8 cellular contexts compared by ENCODE assay signal in the genomic region with DNA sequence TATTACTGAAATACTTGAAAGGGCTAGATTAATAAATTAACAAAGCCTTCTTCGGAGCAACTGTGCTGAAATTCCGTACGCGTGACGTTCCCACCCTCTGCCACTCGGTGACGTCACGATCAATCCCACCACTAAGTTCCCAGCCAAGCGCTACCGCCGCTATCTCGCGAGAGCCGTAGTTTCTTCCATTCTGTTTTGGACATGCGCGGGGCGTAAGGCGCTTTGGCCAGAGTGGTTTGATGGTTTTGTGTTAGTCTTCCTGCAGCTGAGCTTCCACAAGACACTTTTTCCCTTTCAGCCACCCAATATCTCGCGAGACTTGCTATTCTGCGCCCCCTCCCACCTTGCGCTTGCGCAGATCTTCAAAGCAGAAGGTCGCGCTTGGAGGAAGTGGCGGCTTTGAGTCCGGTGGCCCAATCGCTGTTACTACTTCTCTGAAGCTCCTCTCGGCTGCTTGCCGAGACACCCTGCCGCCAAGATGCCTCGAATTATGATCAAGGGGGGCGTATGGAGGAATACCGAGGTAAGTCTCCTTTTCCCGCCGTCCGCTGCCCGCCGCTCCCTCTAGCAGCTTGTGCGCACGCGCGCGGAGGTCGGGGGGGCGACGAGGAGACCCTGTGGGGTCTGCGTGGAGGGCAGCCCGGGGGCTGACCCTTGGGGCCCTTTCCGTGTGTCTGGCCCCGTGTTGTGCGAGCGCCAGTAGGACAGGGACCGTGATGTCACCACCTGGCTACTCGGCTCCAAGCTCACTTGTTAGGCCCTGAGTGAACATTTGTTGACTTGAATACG. TPM values are rescaled to one million over a fixed set of nuclear protein-coding genes. Genes with fewer than 3 reads are reported as not detected.
DNase-seq lines count a peak whose midpoint lies in the region; ATAC-seq, FAIRE-seq and TF ChIP-seq lines count a peak whose summit lies in the region.

Gene CDC5L, plus strand, starts transcription at position 361 of the 789 bp plus-strand sequence. Its CDS starts 118 bp downstream, at position 479.

- H3K4me3 ChIP-seq in AG10803 (ENCODE audit: low read length) (peak within 1 kb of the TSS; percentile 91), keratinocyte (ENCODE audit: control insufficient read depth in 2 of 3, extremely low read depth in 1 of 3, insufficient read depth in 2 of 3, low read depth in 1 of 3, low read length in 3 of 3) (peak within 1 kb of the TSS; percentile 57 to 95 (median 92))

- peak within 1 kb of the TSS; percentile 99 for H3K4me2 ChIP-seq in keratinocyte (ENCODE audit: control insufficient read depth, extremely low read depth, insufficient read depth, low read depth, low read length)

- no peaks in the 10 kb centered on the region for H3K9me3 ChIP-seq in keratinocyte (ENCODE audit: control insufficient read depth, low read depth, low read length)

- DNase-seq in AG10803 (ENCODE audit: low read depth) (peak; percentile 99), NCI-H510A (lab: John Stamatoyannopoulos, UW) (peak; percentile 98), cerebellum (ENCODE audit: low spot score) (peak; percentile 96), keratinocyte (ENCODE audit: low read depth, low spot score) (peak; percentile 98)
- peak; percentile 84 for DNase-seq in activated CD4-positive, alpha-beta T cell treated with anti-CD3 and anti-CD28 coated beads for 1 hour
- peak; percentile 70 to 84 for DNase-seq in stimulated activated CD4-positive, alpha-beta T cell treated with anti-CD3 and anti-CD28 coated beads, Interleukin-15, amount 100 ng/mL, for 1 hour (ENCODE audit: low read depth in 1 of 2, low spot score in 1 of 2)

- peaks cover 2% of the 10 kb centered on the region for H4K20me1 ChIP-seq in keratinocyte (ENCODE audit: control insufficient read depth, extremely low read depth, insufficient read depth, low read length)

- H3K9ac ChIP-seq in keratinocyte (ENCODE audit: control insufficient read depth, extremely low read depth, insufficient read depth, low read length) = peak within 1 kb of the TSS; percentile 97

- no peaks in the 10 kb centered on the region for H3K9me1 ChIP-seq in keratinocyte (ENCODE audit: control insufficient read depth, extremely low read depth, insufficient read depth, low read length)

- dilution Hi-C loops in keratinocyte (cut with MboI; ENCODE audit: extremely low pct_ligation_motif_present, low sequenced_read_pairs) = no loop called here

- peak within 1 kb of the TSS; percentile 98 for H2AFZ ChIP-seq in keratinocyte (ENCODE audit: control insufficient read depth, low read length)

- H3K4me1 ChIP-seq in keratinocyte (ENCODE audit: control insufficient read depth, extremely low read depth, insufficient read depth, low read length) = peaks cover 15% of the 10 kb centered on the region

- H3K36me3 ChIP-seq in keratinocyte (ENCODE audit: control insufficient read depth in 2 of 2, extremely low read depth in 1 of 2, insufficient read depth in 2 of 2, low read length in 2 of 2) = peaks cover 4% of the 10 kb centered on the region in 2 experiments

- ATAC-seq in GM19043 (IDR thresholded peaks at IDR 0.05; ENCODE audit: low read depth, unreplicated experiment) (peak; percentile 86), HG03378 (IDR thresholded peaks at IDR 0.05; ENCODE audit: unreplicated experiment) (peak; percentile 91)

- peaks cover 35% of the 10 kb centered on the region for H3K79me2 ChIP-seq in keratinocyte (ENCODE audit: control insufficient read depth, insufficient read depth, low read length)

- peak within 1 kb of the TSS; percentile 94 for H3K27ac ChIP-seq in keratinocyte (ENCODE audit: control insufficient read depth, insufficient read depth, low read length)

- TF ChIP-seq CTCF in AG10803 (conservative IDR thresholded peaks at IDR 0.05; ENCODE audit: low read length) (no peak), keratinocyte (optimal IDR thresholded peaks at IDR 0.05 in 1 of 3, IDR thresholded peaks at IDR 0.05 in 1 of 3, conservative IDR thresholded peaks at IDR 0.05 in 1 of 3; ENCODE audit: extremely low read depth in 1 of 3, insufficient read depth in 2 of 3, low read length in 3 of 3) (no peak)

- no peaks in the 10 kb centered on the region for H3K27me3 ChIP-seq in keratinocyte (ENCODE audit: control insufficient read depth, extremely low read depth, insufficient read depth, low read length)

- FAIRE-seq in keratinocyte (lab: Jason Lieb, UNC) = peak; percentile 89

RNA-seq across cellular contexts. Expression of gene CDC5L, which starts in this region (rescaled TPM):
- total RNA-seq in cerebellum = 26.9 TPM
- polyA plus RNA-seq in keratinocyte = 10.8 to 16.6 TPM (median 12.6 TPM) in 3 replicates
- 18.8 TPM for polyA plus RNA-seq in keratinocyte (2011; ENCODE audit: low read depth)
- polyA plus RNA-seq in keratinocyte (2011; cell fraction: cytosol; rRNA removed) = 7.4 and 12.9 TPM in 2 replicates
- polyA plus RNA-seq in keratinocyte (2011; cell fraction: nucleus; rRNA removed) = 10.4 and 15.2 TPM in 2 replicates
- 10.1 and 11.8 TPM in 2 replicates for polyA plus RNA-seq in keratinocyte (2012; ENCODE audit: low replicate concordance)
- 4.8 to 15.2 TPM (median 7.6 TPM) in 3 replicates for polyA minus RNA-seq in keratinocyte
- polyA minus RNA-seq in keratinocyte (2011; cell fraction: cytosol; rRNA and poly(A)+ RNA removed) = 10.0 TPM
- 7.0 and 11.1 TPM in 2 replicates for polyA minus RNA-seq in keratinocyte (2011; cell fraction: nucleus; rRNA and poly(A)+ RNA removed)

Comparison
In these comparisons a context has a peak if more than half of its experiments do, and no peak if none do; other contexts are left out.
1. Peak in every context shown above with its lines: DNase-seq, ATAC-seq, H3K4me3 ChIP-seq and H3K27ac ChIP-seq.